9 cellular contexts compared by ENCODE assay signal in the genomic region with DNA sequence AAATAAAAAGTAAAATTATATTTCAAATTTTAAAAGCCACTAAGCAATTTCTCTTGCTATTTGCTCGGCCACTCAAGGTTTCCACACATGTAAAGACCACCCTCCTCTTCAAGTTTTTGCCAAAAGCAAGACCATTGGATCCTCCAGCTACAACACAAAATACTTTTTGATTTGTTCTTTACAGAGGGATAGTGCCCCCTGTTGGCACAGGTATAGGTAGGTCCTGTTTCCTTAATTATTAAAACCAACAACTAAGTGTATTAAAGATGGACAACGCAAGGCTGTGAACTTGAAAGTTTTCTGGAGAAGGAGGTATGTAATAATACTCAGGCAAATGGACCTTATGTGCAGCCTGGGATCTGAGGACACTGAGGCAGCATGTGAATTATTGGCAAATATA. TPM values are rescaled to one million over a fixed set of nuclear protein-coding genes. Genes with fewer than 3 reads are reported as not detected.
A peak's percentile ranks its signal among the peaks of the same experiment; 100 is the strongest.
DNase-seq lines count a peak whose midpoint lies in the region; ATAC-seq and TF ChIP-seq lines count a peak whose summit lies in the region.
"Had no signal": no experiment of that assay in that cellular context is flagged by ENCODE, and none has a peak within 500 bp of the region (broad histone marks: within the 10 kb centered on the region; RNA-seq: fewer than 3 reads in every experiment).

No MANE protein-coding gene starts in this region.

- no peaks in the 10 kb centered on the region for H3K9me2 ChIP-seq in MM.1S (replicated peaks; ENCODE audit: insufficient read depth, low read length)

- H3K27ac Mint-ChIP-seq in neural progenitor cell, result no peak overlapping the region

- no peaks in the 10 kb centered on the region for H3K4me1 Mint-ChIP-seq in neural progenitor cell

- peak; percentile 30 for DNase-seq in NCI-H2227 (lab: John Stamatoyannopoulos, UW; ENCODE audit: unreplicated experiment)
- no peak for DNase-seq in NCI-H2227 treated with DMSO at 0.1 percent for 48 hours (lab: John Stamatoyannopoulos, UW)
- DNase-seq in MM.1S, result no peak
- peak; percentile 64 for DNase-seq in dermis blood vessel endothelial cell
- peak; percentile 65 for DNase-seq in neural progenitor cell (ENCODE audit: low spot score)
- no peak for DNase-seq in superior temporal gyrus (ENCODE audit: extremely low spot score)
- DNase-seq: C1 segment of cervical spinal cord had no signal

- H3K9ac ChIP-seq in MM.1S (ENCODE audit: low read length) (no peak overlapping the region), neural progenitor cell (no peak overlapping the region)

- no peaks in the 10 kb centered on the region for H3K4me1 ChIP-seq in MM.1S (ENCODE audit: low read length)
- H3K4me1 ChIP-seq in neural progenitor cell, result no peaks in the 10 kb centered on the region

- H3K4me3 ChIP-seq in MM.1S (ENCODE audit: low read length) (no peak overlapping the region), neural progenitor cell (no peak overlapping the region)

- no peak overlapping the region for H3K4me3 Mint-ChIP-seq in neural progenitor cell

- H3K4me2 ChIP-seq in MM.1S (ENCODE audit: low read depth, low read length) (no peak overlapping the region), neural progenitor cell (no peak overlapping the region)

- peaks cover 4% of the 10 kb centered on the region for H3K27me3 Mint-ChIP-seq in neural progenitor cell (ENCODE audit: insufficient read depth, low read depth)

- no peaks in the 10 kb centered on the region for H3K27me3 ChIP-seq in MM.1S (replicated peaks; ENCODE audit: insufficient read depth, low read length)
- H3K27me3 ChIP-seq in neural progenitor cell, result no peaks in the 10 kb centered on the region

- H3K36me3 Mint-ChIP-seq in neural progenitor cell, result peaks cover 22% of the 10 kb centered on the region

- H3K9me3 Mint-ChIP-seq in neural progenitor cell, result peaks cover 2% of the 10 kb centered on the region

- H4K20me1 ChIP-seq in MM.1S (ENCODE audit: insufficient read depth, low read length), result no peaks in the 10 kb centered on the region
- H4K20me1 ChIP-seq in neural progenitor cell (ENCODE audit: low read depth), result no peaks in the 10 kb centered on the region

- H3K9me3 ChIP-seq in MM.1S (replicated peaks; ENCODE audit: insufficient read depth, low read length), result no peaks in the 10 kb centered on the region
- no peaks in the 10 kb centered on the region for H3K9me3 ChIP-seq in neural progenitor cell (ENCODE audit: low read depth)

- H2AFZ ChIP-seq in MM.1S (ENCODE audit: low read length) (no peak overlapping the region), neural progenitor cell (replicated peaks) (no peak overlapping the region)

- H3K27ac ChIP-seq in MM.1S (ENCODE audit: low read length), result no peak overlapping the region
- no peak overlapping the region for H3K27ac ChIP-seq in neural progenitor cell

- no peaks in the 10 kb centered on the region for H3F3A ChIP-seq in MM.1S (ENCODE audit: insufficient read depth, low read length)
- H3F3A ChIP-seq in neural progenitor cell (ENCODE audit: low read depth), result no peaks in the 10 kb centered on the region

- TF ChIP-seq POLR2A in GM18505 (IDR thresholded peaks at IDR 0.05; ENCODE audit: borderline replicate concordance, extremely low read depth, insufficient read depth, insufficient read length), result no peak

- H3K79me2 ChIP-seq in MM.1S (ENCODE audit: low read length) (no peaks in the 10 kb centered on the region), neural progenitor cell (ENCODE audit: low read depth) (no peaks in the 10 kb centered on the region)

- TF ChIP-seq CTCF in MM.1S (IDR thresholded peaks at IDR 0.05; ENCODE audit: low read length) (peak; percentile 34), neural progenitor cell (IDR thresholded peaks at IDR 0.05) (peak; percentile 67)

- no peak for ATAC-seq in GM18505 (IDR thresholded peaks at IDR 0.05; ENCODE audit: unreplicated experiment)
- no peak for ATAC-seq in HG02840 (IDR thresholded peaks at IDR 0.05; ENCODE audit: low FRiP score, unreplicated experiment)

- H3K36me3 ChIP-seq in MM.1S (replicated peaks; ENCODE audit: insufficient read depth, low read length) (no peaks in the 10 kb centered on the region; the same call in 1 of the 2 replicates), neural progenitor cell (peaks cover 20% of the 10 kb centered on the region)

RNA-seq across cellular contexts. Expression of gene ATP6V1D, which starts 23.8 kb away (rescaled TPM):
- total RNA-seq in dermis blood vessel endothelial cell, result 68.4 and 84.6 TPM in 2 replicates
- total RNA-seq in neural progenitor cell (ENCODE audit: low replicate concordance), result 79.9 and 89.4 TPM in 2 replicates

RNA-seq across cellular contexts. Expression of gene EIF2S1, which starts 24.3 kb away (rescaled TPM):
- 281 and 287 TPM in 2 replicates for total RNA-seq in dermis blood vessel endothelial cell
- 118 and 193 TPM in 2 replicates for total RNA-seq in neural progenitor cell (ENCODE audit: low replicate concordance)

Comparison
In these comparisons a context has a peak if more than half of its experiments do, and no peak if none do; other contexts are left out.
1. DNase-seq: peak in NCI-H2227 (single experiment), dermis blood vessel endothelial cell (single experiment) and neural progenitor cell (single experiment); none in NCI-H2227 treated with DMSO at 0.1 percent for 48 hours (single experiment), MM.1S (single experiment) and superior temporal gyrus (single experiment).